ENCODE assay signal across 18 cellular contexts in genomic region chr2:227642691-227643090, GRCh38. TPM values are rescaled to one million over a fixed set of nuclear protein-coding genes. Genes with fewer than 3 reads are reported as not detected.
A peak's percentile ranks its signal among the peaks of the same experiment; 100 is the strongest.
DNase-seq lines count a peak whose midpoint lies in the region; ATAC-seq and TF ChIP-seq lines count a peak whose summit lies in the region.
"Had no signal": no experiment of that assay in that cellular context is flagged by ENCODE, and none has a peak within 500 bp of the region (broad histone marks: within the 10 kb centered on the region; RNA-seq: fewer than 3 reads in every experiment).

No MANE protein-coding gene starts in this region.

- DNase-seq in ELF-1 (ENCODE audit: low read depth, low spot score): peak; percentile 47
- DNase-seq in brain microvascular endothelial cell: peak; percentile 13
- DNase-seq in iris pigment epithelial cell (ENCODE audit: low read depth): peak; percentile 25
- no peak for DNase-seq in neural progenitor cell (ENCODE audit: low spot score)
- no peak for DNase-seq in osteocyte (ENCODE audit: extremely low spot score, unreplicated experiment)
- no peak for DNase-seq in DMS114 treated with DMSO at 0.1 percent for 48 hours (lab: John Stamatoyannopoulos, UW; ENCODE audit: unreplicated experiment)
- no peak for DNase-seq in stimulated activated CD4-positive, alpha-beta T cell treated with anti-CD3 and anti-CD28 coated beads, Interleukin-15, amount 100 ng/mL, for 24 hours
- DNase-seq: CD4-positive, alpha-beta T cell; KBM-7; NCI-H1105 treated with DMSO at 0.1 percent for 48 hours; NCI-H1694; NCI-H2081 treated with DMSO at 0.1 percent for 48 hours; NCI-H510A; NCI-H774; OCI-M1; SHP77 had no signal

- peak overlapping the region; percentile 42 for H2AFZ ChIP-seq in neural progenitor cell (replicated peaks)

- no peaks in the 10 kb centered on the region for H4K20me1 ChIP-seq in neural progenitor cell (ENCODE audit: low read depth)

- no peak overlapping the region for H3K4me3 Mint-ChIP-seq in neural progenitor cell
- H3K4me3 Mint-ChIP-seq in osteocyte (ENCODE audit: unreplicated experiment): no peak overlapping the region
- H3K4me3 Mint-ChIP-seq: CD4-positive, alpha-beta T cell had no signal

- H3K4me3 ChIP-seq in brain microvascular endothelial cell (ENCODE audit: low read depth, low read length) (no peak overlapping the region), neural progenitor cell (no peak overlapping the region)

- H3K79me2 ChIP-seq in neural progenitor cell (ENCODE audit: low read depth): no peaks in the 10 kb centered on the region

- H3K36me3 ChIP-seq in brain microvascular endothelial cell (replicated peaks): no peaks in the 10 kb centered on the region
- no peaks in the 10 kb centered on the region for H3K36me3 ChIP-seq in neural progenitor cell

- no peak for ATAC-seq in GM19324 (IDR thresholded peaks at IDR 0.05; ENCODE audit: low FRiP score, unreplicated experiment)

- no peak overlapping the region for H3K9ac ChIP-seq in neural progenitor cell

- H3K27ac ChIP-seq in brain microvascular endothelial cell (no peak overlapping the region), neural progenitor cell (no peak overlapping the region)

- H3K4me1 ChIP-seq in neural progenitor cell: peaks cover 7% of the 10 kb centered on the region

- no peaks in the 10 kb centered on the region for H3K36me3 Mint-ChIP-seq in neural progenitor cell
- no peaks in the 10 kb centered on the region for H3K36me3 Mint-ChIP-seq in osteocyte (ENCODE audit: unreplicated experiment)

- H3K4me1 Mint-ChIP-seq in neural progenitor cell (peaks cover 3% of the 10 kb centered on the region), osteocyte (ENCODE audit: unreplicated experiment) (no peaks in the 10 kb centered on the region)

- H3K27me3 ChIP-seq in brain microvascular endothelial cell (replicated peaks) (no peaks in the 10 kb centered on the region), neural progenitor cell (no peaks in the 10 kb centered on the region)

- no peaks in the 10 kb centered on the region for H3K9me3 ChIP-seq in neural progenitor cell (ENCODE audit: low read depth)

- no peaks in the 10 kb centered on the region for H3F3A ChIP-seq in neural progenitor cell (ENCODE audit: low read depth)

- H3K4me2 ChIP-seq in neural progenitor cell: no peak overlapping the region

- H3K27ac Mint-ChIP-seq in neural progenitor cell: no peak overlapping the region
- no peak overlapping the region for H3K27ac Mint-ChIP-seq in osteocyte (ENCODE audit: unreplicated experiment)
- H3K27ac Mint-ChIP-seq: CD4-positive, alpha-beta T cell had no signal

- H3K9me3 Mint-ChIP-seq in neural progenitor cell: no peaks in the 10 kb centered on the region
- H3K9me3 Mint-ChIP-seq in osteocyte (ENCODE audit: unreplicated experiment): no peaks in the 10 kb centered on the region
- H3K9me3 Mint-ChIP-seq: CD4-positive, alpha-beta T cell had no signal

- in situ Hi-C loops in brain microvascular endothelial cell (cut with HindIII; ENCODE audit: low pct_ligation_motif_present, low sequenced_read_pairs): no loop called here

- H3K27me3 Mint-ChIP-seq in neural progenitor cell (ENCODE audit: insufficient read depth, low read depth) (peaks cover 2% of the 10 kb centered on the region), osteocyte (ENCODE audit: unreplicated experiment) (peaks cover 14% of the 10 kb centered on the region)

- TF ChIP-seq CTCF in brain microvascular endothelial cell (IDR thresholded peaks at IDR 0.05; ENCODE audit: low read depth, low read length, missing control alignments) (no peak), neural progenitor cell (IDR thresholded peaks at IDR 0.05) (no peak), osteocyte (IDR thresholded peaks at IDR 0.05) (no peak)

RNA-seq across cellular contexts. Expression of gene SCYGR5, which starts 23.9 kb away (rescaled TPM):
- total RNA-seq in neural progenitor cell (ENCODE audit: low replicate concordance) (not detected in 2 replicates), osteocyte (not detected in 2 replicates)
- total RNA-seq: CD4-positive, alpha-beta T cell; RPMI7951 had no signal

RNA-seq across cellular contexts. Expression of gene SCYGR4, which starts 25.4 kb away (rescaled TPM):
- total RNA-seq in neural progenitor cell (ENCODE audit: low replicate concordance) (not detected in 2 replicates), osteocyte (not detected in 2 replicates)
- total RNA-seq: CD4-positive, alpha-beta T cell; RPMI7951 had no signal

RNA-seq across cellular contexts. Expression of gene SCYGR3, which starts 28.1 kb away (rescaled TPM):
- total RNA-seq in neural progenitor cell (ENCODE audit: low replicate concordance): not detected in 2 replicates
- not detected in 2 replicates for total RNA-seq in osteocyte
- total RNA-seq: CD4-positive, alpha-beta T cell; RPMI7951 had no signal

RNA-seq across cellular contexts. Expression of gene SCYGR2, which starts 44.0 kb away (rescaled TPM):
- total RNA-seq in neural progenitor cell (ENCODE audit: low replicate concordance): not detected in 2 replicates
- not detected in 2 replicates for total RNA-seq in osteocyte
- total RNA-seq: CD4-positive, alpha-beta T cell; RPMI7951 had no signal

Comparison
In these comparisons a context has a peak if more than half of its experiments do, and no peak if none do; other contexts are left out.
1. DNase-seq: peak in ELF-1 (single experiment), brain microvascular endothelial cell (single experiment) and iris pigment epithelial cell (single experiment); none in neural progenitor cell (single experiment), osteocyte (single experiment), DMS114 treated with DMSO at 0.1 percent for 48 hours (single experiment) and stimulated activated CD4-positive, alpha-beta T cell treated with anti-CD3 and anti-CD28 coated beads, Interleukin-15, amount 100 ng/mL, for 24 hours (single experiment).